ENCODE assay signal across 1 cellular context in genomic region chr15:56919708-56920637, GRCh38.
TF ChIP-seq lines count a peak whose summit lies in the region.

No MANE protein-coding gene starts in this region.

TF ChIP-seq in K562, 482 proteins besides CTCF, POLR2A, EP300 and RAD21 (continued from another document and continues in another):
- TF ChIP-seq TFAM (CRISPR knock-in tag; conservative IDR thresholded peaks at IDR 0.05) (no peak), HMG20A (CRISPR knock-in tag; conservative IDR thresholded peaks at IDR 0.05) (no peak), PTRF (tag; IDR thresholded peaks at IDR 0.05) (no peak), ZEB2 (IDR thresholded peaks at IDR 0.05) (no peak), KDM1A (IDR thresholded peaks at IDR 0.05) (peak in 1 of 2 experiments; percentile 18; a peak in 2 of 4 replicates), YY1 (IDR thresholded peaks at IDR 0.05; ENCODE audit: borderline replicate concordance in 1 of 3, control insufficient read depth in 1 of 3, extremely low read depth in 1 of 3, insufficient read depth in 3 of 3, insufficient read length in 1 of 3, insufficient replicate concordance in 2 of 3, low read depth in 1 of 3, low read length in 2 of 3) (peak in 1 of 3 experiments; percentile 52), OTX1 (CRISPR knock-in tag; IDR thresholded peaks at IDR 0.05) (0 out of 2 replicates have a peak, but pooled peaks have one; percentile 17), FIP1L1 (IDR thresholded peaks at IDR 0.05; ENCODE audit: low read depth, low read length, poor library complexity, severe bottlenecking) (no peak), MLLT1 (IDR thresholded peaks at IDR 0.05) (peak in 1 of 2 experiments; percentile 58; a peak in 2 of 4 replicates), DIDO1 (tag; IDR thresholded peaks at IDR 0.05; ENCODE audit: low read depth) (no peak), SMARCC2 (IDR thresholded peaks at IDR 0.05; ENCODE audit: low read depth) (no peak), SPI1 (IDR thresholded peaks at IDR 0.05; ENCODE audit: borderline replicate concordance, low read depth, low read length) (no peak), TBP (optimal IDR thresholded peaks at IDR 0.05; ENCODE audit: low read depth, low read length) (peak; percentile 12), XRCC4 (IDR thresholded peaks at IDR 0.05; ENCODE audit: extremely low read depth, insufficient read depth, insufficient read length) (no peak), EWSR1 (IDR thresholded peaks at IDR 0.05; ENCODE audit: borderline replicate concordance, low read depth, partially characterized antibody) (no peak), U2AF1 (optimal IDR thresholded peaks at IDR 0.05; ENCODE audit: low read depth, low read length) (no peak), KLF6 (CRISPR knock-in tag; IDR thresholded peaks at IDR 0.05; ENCODE audit: borderline replicate concordance) (no peak), TRIM24 (IDR thresholded peaks at IDR 0.05) (no peak), TARDBP (IDR thresholded peaks at IDR 0.05) (no peak), CBX3 (IDR thresholded peaks at IDR 0.05; ENCODE audit: borderline replicate concordance in 1 of 2, low read length in 2 of 2) (no peak), SIN3B (IDR thresholded peaks at IDR 0.05; ENCODE audit: low read depth) (0 out of 2 replicates have a peak, but pooled peaks have one; percentile 1), ZSCAN29 (IDR thresholded peaks at IDR 0.05) (no peak), CEBPG (CRISPR knock-in tag; IDR thresholded peaks at IDR 0.05) (peak; percentile 38; the same call in 1 of the 2 replicates), CEBPG (tag; conservative IDR thresholded peaks at IDR 0.05 in 1 of 2, IDR thresholded peaks at IDR 0.05 in 1 of 2) (peak in 1 of 2 experiments; percentile 88; a peak in 2 of 4 replicates), NCOA6 (IDR thresholded peaks at IDR 0.05) (no peak), GATA2 (CRISPR knock-in tag; IDR thresholded peaks at IDR 0.05) (no peak), MTA3 (IDR thresholded peaks at IDR 0.05; ENCODE audit: borderline replicate concordance) (peak; percentile 7; the same call in 1 of the 2 replicates), RREB1 (CRISPR knock-in tag; IDR thresholded peaks at IDR 0.05) (0 out of 2 replicates have a peak, but pooled peaks have one; percentile 3), SMAD2 (IDR thresholded peaks at IDR 0.05; ENCODE audit: low read depth, low read length) (no peak), FOS (IDR thresholded peaks at IDR 0.05; ENCODE audit: extremely low read depth, insufficient read length) (no peak)
- TF ChIP-seq, protein P1, sequence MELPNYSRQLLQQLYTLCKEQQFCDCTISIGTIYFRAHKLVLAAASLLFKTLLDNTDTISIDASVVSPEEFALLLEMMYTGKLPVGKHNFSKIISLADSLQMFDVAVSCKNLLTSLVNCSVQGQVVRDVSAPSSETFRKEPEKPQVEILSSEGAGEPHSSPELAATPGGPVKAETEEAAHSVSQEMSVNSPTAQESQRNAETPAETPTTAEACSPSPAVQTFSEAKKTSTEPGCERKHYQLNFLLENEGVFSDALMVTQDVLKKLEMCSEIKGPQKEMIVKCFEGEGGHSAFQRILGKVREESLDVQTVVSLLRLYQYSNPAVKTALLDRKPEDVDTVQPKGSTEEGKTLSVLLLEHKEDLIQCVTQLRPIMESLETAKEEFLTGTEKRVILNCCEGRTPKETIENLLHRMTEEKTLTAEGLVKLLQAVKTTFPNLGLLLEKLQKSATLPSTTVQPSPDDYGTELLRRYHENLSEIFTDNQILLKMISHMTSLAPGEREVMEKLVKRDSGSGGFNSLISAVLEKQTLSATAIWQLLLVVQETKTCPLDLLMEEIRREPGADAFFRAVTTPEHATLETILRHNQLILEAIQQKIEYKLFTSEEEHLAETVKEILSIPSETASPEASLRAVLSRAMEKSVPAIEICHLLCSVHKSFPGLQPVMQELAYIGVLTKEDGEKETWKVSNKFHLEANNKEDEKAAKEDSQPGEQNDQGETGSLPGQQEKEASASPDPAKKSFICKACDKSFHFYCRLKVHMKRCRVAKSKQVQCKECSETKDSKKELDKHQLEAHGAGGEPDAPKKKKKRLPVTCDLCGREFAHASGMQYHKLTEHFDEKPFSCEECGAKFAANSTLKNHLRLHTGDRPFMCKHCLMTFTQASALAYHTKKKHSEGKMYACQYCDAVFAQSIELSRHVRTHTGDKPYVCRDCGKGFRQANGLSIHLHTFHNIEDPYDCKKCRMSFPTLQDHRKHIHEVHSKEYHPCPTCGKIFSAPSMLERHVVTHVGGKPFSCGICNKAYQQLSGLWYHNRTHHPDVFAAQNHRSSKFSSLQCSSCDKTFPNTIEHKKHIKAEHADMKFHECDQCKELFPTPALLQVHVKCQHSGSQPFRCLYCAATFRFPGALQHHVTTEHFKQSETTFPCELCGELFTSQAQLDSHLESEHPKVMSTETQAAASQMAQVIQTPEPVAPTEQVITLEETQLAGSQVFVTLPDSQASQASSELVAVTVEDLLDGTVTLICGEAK (IDR thresholded peaks at IDR 0.05) = 0 out of 2 replicates have a peak, but pooled peaks have one; percentile 7
- TF ChIP-seq, protein P1 (CRISPR knock-in tag; IDR thresholded peaks at IDR 0.05) = no peak
- TF ChIP-seq, protein P2, sequence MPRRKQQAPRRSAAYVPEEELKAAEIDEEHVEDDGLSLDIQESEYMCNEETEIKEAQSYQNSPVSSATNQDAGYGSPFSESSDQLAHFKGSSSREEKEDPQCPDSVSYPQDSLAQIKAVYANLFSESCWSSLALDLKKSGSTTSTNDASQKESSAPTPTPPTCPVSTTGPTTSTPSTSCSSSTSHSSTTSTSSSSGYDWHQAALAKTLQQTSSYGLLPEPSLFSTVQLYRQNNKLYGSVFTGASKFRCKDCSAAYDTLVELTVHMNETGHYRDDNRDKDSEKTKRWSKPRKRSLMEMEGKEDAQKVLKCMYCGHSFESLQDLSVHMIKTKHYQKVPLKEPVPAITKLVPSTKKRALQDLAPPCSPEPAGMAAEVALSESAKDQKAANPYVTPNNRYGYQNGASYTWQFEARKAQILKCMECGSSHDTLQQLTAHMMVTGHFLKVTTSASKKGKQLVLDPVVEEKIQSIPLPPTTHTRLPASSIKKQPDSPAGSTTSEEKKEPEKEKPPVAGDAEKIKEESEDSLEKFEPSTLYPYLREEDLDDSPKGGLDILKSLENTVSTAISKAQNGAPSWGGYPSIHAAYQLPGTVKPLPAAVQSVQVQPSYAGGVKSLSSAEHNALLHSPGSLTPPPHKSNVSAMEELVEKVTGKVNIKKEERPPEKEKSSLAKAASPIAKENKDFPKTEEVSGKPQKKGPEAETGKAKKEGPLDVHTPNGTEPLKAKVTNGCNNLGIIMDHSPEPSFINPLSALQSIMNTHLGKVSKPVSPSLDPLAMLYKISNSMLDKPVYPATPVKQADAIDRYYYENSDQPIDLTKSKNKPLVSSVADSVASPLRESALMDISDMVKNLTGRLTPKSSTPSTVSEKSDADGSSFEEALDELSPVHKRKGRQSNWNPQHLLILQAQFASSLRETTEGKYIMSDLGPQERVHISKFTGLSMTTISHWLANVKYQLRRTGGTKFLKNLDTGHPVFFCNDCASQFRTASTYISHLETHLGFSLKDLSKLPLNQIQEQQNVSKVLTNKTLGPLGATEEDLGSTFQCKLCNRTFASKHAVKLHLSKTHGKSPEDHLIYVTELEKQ (CRISPR knock-in tag; IDR thresholded peaks at IDR 0.05) = no peak
- TF ChIP-seq, protein P3, sequence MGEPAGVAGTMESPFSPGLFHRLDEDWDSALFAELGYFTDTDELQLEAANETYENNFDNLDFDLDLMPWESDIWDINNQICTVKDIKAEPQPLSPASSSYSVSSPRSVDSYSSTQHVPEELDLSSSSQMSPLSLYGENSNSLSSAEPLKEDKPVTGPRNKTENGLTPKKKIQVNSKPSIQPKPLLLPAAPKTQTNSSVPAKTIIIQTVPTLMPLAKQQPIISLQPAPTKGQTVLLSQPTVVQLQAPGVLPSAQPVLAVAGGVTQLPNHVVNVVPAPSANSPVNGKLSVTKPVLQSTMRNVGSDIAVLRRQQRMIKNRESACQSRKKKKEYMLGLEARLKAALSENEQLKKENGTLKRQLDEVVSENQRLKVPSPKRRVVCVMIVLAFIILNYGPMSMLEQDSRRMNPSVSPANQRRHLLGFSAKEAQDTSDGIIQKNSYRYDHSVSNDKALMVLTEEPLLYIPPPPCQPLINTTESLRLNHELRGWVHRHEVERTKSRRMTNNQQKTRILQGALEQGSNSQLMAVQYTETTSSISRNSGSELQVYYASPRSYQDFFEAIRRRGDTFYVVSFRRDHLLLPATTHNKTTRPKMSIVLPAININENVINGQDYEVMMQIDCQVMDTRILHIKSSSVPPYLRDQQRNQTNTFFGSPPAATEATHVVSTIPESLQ (CRISPR knock-in tag; IDR thresholded peaks at IDR 0.05) = 0 out of 2 replicates have a peak, but pooled peaks have one; percentile 52
- TF ChIP-seq, protein P4, sequence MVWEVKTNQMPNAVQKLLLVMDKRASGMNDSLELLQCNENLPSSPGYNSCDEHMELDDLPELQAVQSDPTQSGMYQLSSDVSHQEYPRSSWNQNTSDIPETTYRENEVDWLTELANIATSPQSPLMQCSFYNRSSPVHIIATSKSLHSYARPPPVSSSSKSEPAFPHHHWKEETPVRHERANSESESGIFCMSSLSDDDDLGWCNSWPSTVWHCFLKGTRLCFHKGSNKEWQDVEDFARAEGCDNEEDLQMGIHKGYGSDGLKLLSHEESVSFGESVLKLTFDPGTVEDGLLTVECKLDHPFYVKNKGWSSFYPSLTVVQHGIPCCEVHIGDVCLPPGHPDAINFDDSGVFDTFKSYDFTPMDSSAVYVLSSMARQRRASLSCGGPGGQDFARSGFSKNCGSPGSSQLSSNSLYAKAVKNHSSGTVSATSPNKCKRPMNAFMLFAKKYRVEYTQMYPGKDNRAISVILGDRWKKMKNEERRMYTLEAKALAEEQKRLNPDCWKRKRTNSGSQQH (CRISPR knock-in tag; IDR thresholded peaks at IDR 0.05) = 0 out of 2 replicates have a peak, but pooled peaks have one; percentile 35
